ENCODE assay signal across 22 cellular contexts in genomic region chr9:112120046-112120373, GRCh38. TPM values are rescaled to one million over a fixed set of nuclear protein-coding genes. Genes with fewer than 3 reads are reported as not detected.
A peak's percentile ranks its signal among the peaks of the same experiment; 100 is the strongest.
DNase-seq lines count a peak whose midpoint lies in the region; ATAC-seq, FAIRE-seq and TF ChIP-seq lines count a peak whose summit lies in the region.
"Had no signal": no experiment of that assay in that cellular context is flagged by ENCODE, and none has a peak within 500 bp of the region (broad histone marks: within the 10 kb centered on the region; RNA-seq: fewer than 3 reads in every experiment).

No MANE protein-coding gene starts in this region.

- no peak overlapping the region for H3K23ac ChIP-seq in H1 (ENCODE audit: insufficient read length)
- H3K23ac ChIP-seq in mesenchymal stem cell (ENCODE audit: low read length in 2 of 2): no peak overlapping the region

- TF ChIP-seq POLR2A in HCT116 (IDR thresholded peaks at IDR 0.05; ENCODE audit: borderline replicate concordance, extremely low read depth, insufficient read depth, insufficient read length) (no peak), H1 (IDR thresholded peaks at IDR 0.05; ENCODE audit: control extremely low read depth in 1 of 2, low read depth in 2 of 2, low read length in 2 of 2) (no peak), erythroblast (IDR thresholded peaks at IDR 0.05; ENCODE audit: low read length) (no peak)

- no peak overlapping the region for H2BK5ac ChIP-seq in H1 (ENCODE audit: low read depth, low read length)
- H2BK5ac ChIP-seq in mesenchymal stem cell (ENCODE audit: low read depth, low read length, poor library complexity, severe bottlenecking): peak overlapping the region; percentile 63

- WGBS in H1 (ENCODE audit: extremely low coverage in 1 of 2, insufficient coverage in 1 of 2, insufficient read length in 1 of 2, insufficient replicate concordance in 2 of 2, low coverage in 1 of 2, low lambda C conversion rate in 2 of 2, missing lambda C conversion rate in 1 of 2), 2 experiments: 89% methylated on average over 4 of the region's 4 CpGs; no CpG with 5 or more reads in 1 of the 2 experiments
- 100% methylated on average over 2 of the region's 4 CpGs for WGBS in mesenchymal stem cell

- ATAC-seq in HCT116 (peak; percentile 12), GM21528 (IDR thresholded peaks at IDR 0.05; ENCODE audit: low FRiP score, unreplicated experiment) (no peak), HG03571 (IDR thresholded peaks at IDR 0.05; ENCODE audit: unreplicated experiment) (no peak)
- ATAC-seq: activated CD8-positive, alpha-beta T cell treated with anti-CD3 and anti-CD28 coated beads for 36 hours had no signal

- H3K36me3 ChIP-seq in HCT116 (ENCODE audit: control insufficient read depth in 1 of 2, insufficient read depth in 2 of 2, low read length in 2 of 2) (no peaks in the 10 kb centered on the region), H1 (ENCODE audit: control insufficient read depth in 2 of 4, insufficient read depth in 4 of 4, low read length in 3 of 4) (no peaks in the 10 kb centered on the region), mesenchymal stem cell (ENCODE audit: control insufficient read depth in 1 of 2, insufficient read depth in 2 of 2, low read depth in 1 of 2, low read length in 2 of 2) (peaks cover 6 to 11% of the 10 kb centered on the region in 2 experiments)
- H3K36me3 ChIP-seq: vagina had no signal

- H3K27me3 ChIP-seq in HCT116 (ENCODE audit: insufficient read depth, low read length) (no peaks in the 10 kb centered on the region), H1 (replicated peaks in 1 of 4; ENCODE audit: control insufficient read depth in 3 of 4, extremely low read depth in 1 of 4, insufficient read depth in 3 of 4, low read length in 3 of 4) (no peaks in the 10 kb centered on the region), mesenchymal stem cell (ENCODE audit: control insufficient read depth in 1 of 2, insufficient read depth in 1 of 2, low read length in 2 of 2) (no peaks in the 10 kb centered on the region)
- H3K27me3 ChIP-seq: cardiac muscle cell, dorsolateral prefrontal cortex, vagina had no signal

- H3K18ac ChIP-seq in H1 (ENCODE audit: extremely low read depth, low read length): peak overlapping the region; percentile 21; the same call in 1 of the 2 replicates
- no peak overlapping the region for H3K18ac ChIP-seq in mesenchymal stem cell (ENCODE audit: low read depth in 1 of 2, low read length in 2 of 2)

- H3K4me2 ChIP-seq in HCT116 (ENCODE audit: low read length) (peak overlapping the region; percentile 74), H1 (ENCODE audit: insufficient read depth in 1 of 2, low read depth in 2 of 2, low read length in 2 of 2) (no peak overlapping the region), mesenchymal stem cell (ENCODE audit: low read length, poor library complexity, severe bottlenecking) (no peak overlapping the region)

- H3K4me3 ChIP-seq in HCT116 (replicated peaks in 1 of 2; ENCODE audit: low read depth in 1 of 2, low read length in 2 of 2) (no peak overlapping the region), H1 (ENCODE audit: extremely low read depth in 1 of 4, insufficient read depth in 2 of 4, low read depth in 3 of 4, low read length in 4 of 4) (no peak overlapping the region), mesenchymal stem cell (ENCODE audit: insufficient read depth in 1 of 2, low read depth in 1 of 2, low read length in 2 of 2) (no peak overlapping the region), skin epidermis (no peak overlapping the region)
- H3K4me3 ChIP-seq: cardiac muscle cell, dorsolateral prefrontal cortex, vagina had no signal

- no peaks in the 10 kb centered on the region for H3K79me2 ChIP-seq in HCT116 (ENCODE audit: insufficient read depth, low read length)
- no peaks in the 10 kb centered on the region for H3K79me2 ChIP-seq in H1 (ENCODE audit: control insufficient read depth in 1 of 2, insufficient read depth in 2 of 2, low read length in 2 of 2)

- TF ChIP-seq CTCF in HCT116 (IDR thresholded peaks at IDR 0.05 in 2 of 3, conservative IDR thresholded peaks at IDR 0.05 in 1 of 3; ENCODE audit: borderline replicate concordance in 1 of 3, insufficient read depth in 1 of 3, low read depth in 2 of 3, low read length in 2 of 3) (no peak), H1 (IDR thresholded peaks at IDR 0.05; ENCODE audit: control extremely low read depth in 1 of 3, insufficient read depth in 1 of 3, low read depth in 1 of 3, low read length in 3 of 3) (no peak)

- POLR2A ChIA-PET in HCT116 (lab: Charles Lee): interaction anchor here (0.5 to 1.5 kb wide), 3 partner anchors 258 to 598 kb away, joined by 3 to 5 read pairs (median 5); partner anchors contain the start of genes HSDL2 and INIP
- POLR2A ChIA-PET in H1 (lab: Charles Lee; ENCODE audit: partially characterized antibody): interaction anchor here (1.3 kb wide), 1 partner anchor 260 kb away, joined by 3 read pairs; the partner anchor contains the start of gene HSDL2

- no peak overlapping the region for H2AK5ac ChIP-seq in H1 (ENCODE audit: low read depth, low read length)
- peak overlapping the region; percentile 47 for H2AK5ac ChIP-seq in mesenchymal stem cell (ENCODE audit: low read length, severe bottlenecking)

- H3K9me2 ChIP-seq in HCT116 (ENCODE audit: insufficient read depth): no peaks in the 10 kb centered on the region

- H4K20me1 ChIP-seq in HCT116 (ENCODE audit: insufficient read depth) (no peaks in the 10 kb centered on the region), H1 (replicated peaks in 1 of 2; ENCODE audit: control insufficient read depth in 1 of 2, insufficient read depth in 2 of 2, low read length in 2 of 2) (peaks cover 0 to 1% of the 10 kb centered on the region in 2 experiments)

- H2BK15ac ChIP-seq in H1 (ENCODE audit: low read length): no peak overlapping the region
- no peak overlapping the region for H2BK15ac ChIP-seq in mesenchymal stem cell (ENCODE audit: low read depth, poor library complexity, severe bottlenecking)

- H2AFZ ChIP-seq in HCT116 (ENCODE audit: low read depth, low read length, poor library complexity, severe bottlenecking) (no peak overlapping the region), H1 (ENCODE audit: low read length) (no peak overlapping the region), mesenchymal stem cell (ENCODE audit: low read depth, low read length) (no peak overlapping the region)

- H3K27ac ChIP-seq in HCT116 (ENCODE audit: low read depth, low read length) (peak overlapping the region; percentile 70), H1 (ENCODE audit: low read depth, low read length) (no peak overlapping the region), mesenchymal stem cell (ENCODE audit: low read length, poor library complexity, severe bottlenecking) (peak overlapping the region; percentile 95), skin epidermis (peak overlapping the region in 16 of 21 experiments; percentile 40 to 82 (median 60))
- H3K27ac ChIP-seq: cardiac muscle cell, vagina had no signal

- H3K79me1 ChIP-seq in H1 (ENCODE audit: low read depth, low read length) (no peaks in the 10 kb centered on the region), mesenchymal stem cell (replicated peaks; ENCODE audit: low read length, poor library complexity, severe bottlenecking) (peaks cover 13% of the 10 kb centered on the region)

- no TSS peak for BruUV-seq in HCT116 (replicated peaks; lab: Mats Ljungman, UMichigan)

- H3K9me3 ChIP-seq in HCT116 (ENCODE audit: control insufficient read depth in 1 of 2, insufficient read depth in 1 of 2, low read depth in 1 of 2, low read length in 2 of 2) (no peaks in the 10 kb centered on the region), H1 (ENCODE audit: insufficient read depth in 2 of 2, low read depth in 1 of 2, low read length in 1 of 2) (no peaks in the 10 kb centered on the region), mesenchymal stem cell (ENCODE audit: control insufficient read depth, low read length) (no peaks in the 10 kb centered on the region)
- H3K9me3 ChIP-seq: vagina had no signal

- TF ChIP-seq RAD21 in HCT116 (IDR thresholded peaks at IDR 0.05; ENCODE audit: low read depth): no peak
- no peak for TF ChIP-seq RAD21 in H1 (IDR thresholded peaks at IDR 0.05 in 1 of 2, conservative IDR thresholded peaks at IDR 0.05 in 1 of 2; ENCODE audit: low read depth in 2 of 2, low read length in 2 of 2)

- H2BK20ac ChIP-seq in H1 (ENCODE audit: low read length): no peak overlapping the region

- H4K8ac ChIP-seq in H1 (ENCODE audit: extremely low read depth, insufficient read depth, low read length): no peak overlapping the region
- no peak overlapping the region for H4K8ac ChIP-seq in mesenchymal stem cell (ENCODE audit: low read length)

- H3K14ac ChIP-seq in H1 (ENCODE audit: insufficient read length) (no peak overlapping the region), mesenchymal stem cell (ENCODE audit: low read length in 2 of 2) (no peak overlapping the region)

- no peak overlapping the region for H3K56ac ChIP-seq in H1 (replicated peaks; ENCODE audit: insufficient read length, low read depth, low read length)

- no peak for TF ChIP-seq EP300 in H1 (IDR thresholded peaks at IDR 0.05; ENCODE audit: borderline replicate concordance in 1 of 2, low read depth in 2 of 2, low read length in 2 of 2)

- peaks cover 31 to 34% of the 10 kb centered on the region in 2 experiments for H3K4me1 ChIP-seq in HCT116 (ENCODE audit: control insufficient read depth in 1 of 2, insufficient read depth in 2 of 2, low read length in 2 of 2)
- H3K4me1 ChIP-seq in H1 (replicated peaks in 1 of 4; ENCODE audit: control insufficient read depth in 3 of 4, insufficient read depth in 4 of 4, low read length in 3 of 4): peaks cover 0 to 11% (median 2%) of the 10 kb centered on the region in 4 experiments; a peak in 2 of 7 replicates
- peaks cover 13% of the 10 kb centered on the region for H3K4me1 ChIP-seq in mesenchymal stem cell (ENCODE audit: control insufficient read depth, insufficient read depth, low read depth, low read length)
- H3K4me1 ChIP-seq: vagina had no signal

- H3K9ac ChIP-seq in HCT116 (ENCODE audit: low read length): peak overlapping the region; percentile 14; the same call in 1 of the 2 replicates
- no peak overlapping the region; a peak in 1 of 7 replicates for H3K9ac ChIP-seq in H1 (replicated peaks in 1 of 4; ENCODE audit: extremely low read depth in 1 of 4, low read depth in 3 of 4, low read length in 3 of 4)
- H3K9ac ChIP-seq in mesenchymal stem cell (ENCODE audit: low read length): no peak overlapping the region

- intact Hi-C loops in HCT116 (cut with micrococcal nuclease): no loop called here

- RAD21 ChIA-PET in HCT116 (lab: Charles Lee; ENCODE audit: low non-redundant PET in 1 of 2, low total read pairs in 2 of 2, uncharacterized antibody in 2 of 2, unreplicated experiment in 2 of 2): no interaction called here

- CTCF ChIA-PET in HCT116 (lab: Charles Lee) (interaction anchor here (0.9 to 1.4 kb wide), 3 partner anchors 10 to 588 kb away, joined by 3 to 6 read pairs (median 4); partner anchors contain the start of gene PTBP3), H1 (lab: Charles Lee; ENCODE audit: partially characterized antibody) (interaction anchor here (0.6 to 2.4 kb wide), 5 partner anchors 9 to 241 kb away, joined by 3 to 11 read pairs (median 3); no protein-coding TSS in a partner anchor)

- H3K4ac ChIP-seq in H1 (replicated peaks; ENCODE audit: insufficient read length, low read depth, low read length) (no peak overlapping the region), mesenchymal stem cell (ENCODE audit: low read depth in 1 of 2, low read length in 2 of 2) (no peak overlapping the region)

- no peak overlapping the region for H2BK120ac ChIP-seq in H1 (replicated peaks; ENCODE audit: low read depth, low read length)
- H2BK120ac ChIP-seq in mesenchymal stem cell (ENCODE audit: low read depth, low read length): no peak overlapping the region

- FAIRE-seq in H1 (lab: Jason Lieb, UNC): no peak

- DNase-seq in HCT116 (ENCODE audit: low read depth, low spot score) (no peak), H1 (ENCODE audit: low read depth in 1 of 2, low spot score in 2 of 2) (peak in 1 of 2 experiments; percentile 28), mesenchymal stem cell (no peak), erythroblast (lab: John Stamatoyannopoulos, UW) (no peak)
- no peak for DNase-seq in activated T-cell treated with anti-CD3 and anti-CD28 coated beads, Interleukin-2, amount 50 U/mL, for 48 hours
- DNase-seq: activated CD4-positive, CD25-positive, alpha-beta regulatory T cell; activated CD8-positive, alpha-beta T cell treated with anti-CD3 and anti-CD28 coated beads for 36 hours; activated naive CD4-positive, alpha-beta T cell; activated T-cell treated with anti-CD3 and anti-CD28 coated beads for 4 hours; CD4-positive, alpha-beta memory T cell; dorsolateral prefrontal cortex; naive B cell; NCI-H1048; NCI-H187; right cardiac atrium; substantia nigra; T1000 had no signal

- no peak overlapping the region for H4K5ac ChIP-seq in H1 (ENCODE audit: insufficient read length, low read depth, low read length)

- H2BK12ac ChIP-seq in H1 (ENCODE audit: low read depth, low read length): no peak overlapping the region; the same call in 1 of the 2 replicates
- no peak overlapping the region for H2BK12ac ChIP-seq in mesenchymal stem cell (ENCODE audit: low read length in 2 of 2)

- H3K23me2 ChIP-seq in H1 (ENCODE audit: low read depth, low read length): no peaks in the 10 kb centered on the region

- no peak overlapping the region for H4K91ac ChIP-seq in H1 (replicated peaks; ENCODE audit: insufficient read length, low read length)
- H4K91ac ChIP-seq in mesenchymal stem cell (ENCODE audit: low read length): no peak overlapping the region

RNA-seq across cellular contexts. Expression of gene SUSD1, which starts 55.1 kb away (rescaled TPM):
- total RNA-seq in HCT116 (2021; ENCODE audit: unreplicated experiment): 7.9 TPM
- 4.1 and 5.5 TPM in 2 replicates for polyA plus RNA-seq in HCT116 (2012)
- total RNA-seq in H1 (2021; fragmentation: NEBNext Ultra II Directional; extraction: Animal tissue kit (Norgen Biotek cat#: 25700)): 6.9 and 7.2 TPM in 2 replicates
- 2.8 and 3.3 TPM in 2 replicates for polyA plus RNA-seq in H1 (2011; rRNA removed)
- polyA plus RNA-seq in H1 (2011; cell fraction: cytosol; rRNA removed): 3.4 TPM
- polyA plus RNA-seq in H1 (2011; cell fraction: nucleus; rRNA removed): 4.5 TPM
- polyA plus RNA-seq in H1 (2012, experiment 1 of 2): 3.5 to 4.1 TPM (median 3.7 TPM) in 4 replicates
- 0.94 TPM for polyA plus RNA-seq in H1 (2012, experiment 2 of 2)
- 5.8 TPM for polyA plus RNA-seq in H1 (2013, experiment 1 of 2)
- polyA plus RNA-seq in H1 (2013, experiment 2 of 2): 6.1 TPM
- 6.6 and 14.3 TPM in 2 replicates for polyA minus RNA-seq in H1 (2011; rRNA and poly(A)+ RNA removed)
- 6.1 TPM for polyA minus RNA-seq in H1 (2011; cell fraction: cytosol; rRNA and poly(A)+ RNA removed)
- polyA minus RNA-seq in H1 (2011; cell fraction: nucleus; rRNA and poly(A)+ RNA removed): 10.0 TPM
- polyA plus RNA-seq in mesenchymal stem cell (2013, experiment 1 of 2): 19.2 TPM
- polyA plus RNA-seq in mesenchymal stem cell (2013, experiment 2 of 2): 18.5 TPM
